Comparison of ENCODE assay signal across 21 cellular contexts in the genomic region with DNA sequence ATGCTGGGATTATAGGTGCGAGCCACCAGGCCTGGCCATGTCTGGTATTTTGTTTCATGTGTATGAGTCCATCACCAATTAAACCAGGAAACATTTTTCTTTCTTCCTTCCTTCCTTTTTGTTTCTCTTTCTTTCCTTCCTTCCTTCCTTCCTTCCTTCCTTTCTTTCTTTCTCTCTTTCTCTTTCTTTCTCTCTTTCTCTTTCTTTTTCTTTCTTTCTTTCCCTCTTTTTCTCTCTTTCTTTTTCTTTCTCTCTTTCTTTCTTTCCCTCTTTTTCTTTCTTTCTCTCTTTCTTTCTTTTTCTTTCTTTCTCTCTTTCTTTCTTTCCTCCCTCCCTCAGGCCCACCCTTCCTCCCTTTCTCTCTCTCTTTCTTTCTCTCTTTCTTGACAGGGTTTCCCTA.
"Had no signal": no experiment of that assay in that cellular context is flagged by ENCODE, and none has a peak within 500 bp of the region (broad histone marks: within the 10 kb centered on the region; RNA-seq: fewer than 3 reads in every experiment).

No MANE protein-coding gene starts in this region.

- ATAC-seq: Panc1, PC-3 had no signal

- H3K36me3 ChIP-seq: MG63 had no signal

- H3K9me3 ChIP-seq: MG63, SK-N-SH had no signal

- H3K4me3 ChIP-seq: MG63 had no signal

- H3K27ac ChIP-seq: RWPE1 had no signal

- DNase-seq: Karpas-422, KG1, MG63, NCI-H1092, NCI-H1105 treated with DMSO at 0.1 percent for 48 hours, NCI-H1417 treated with DMSO at 0.1 percent for 48 hours, NCI-H146, NCI-H1694 treated with DMSO at 0.1 percent for 48 hours, NCI-H1930, NCI-H2081, NCI-H2107, NCI-H2227 treated with DMSO at 0.1 percent for 48 hours, NCI-H524, NCI-H526 treated with DMSO at 0.1 percent for 48 hours, NCI-H748 treated with DMSO at 0.1 percent for 48 hours, PC-3, SHP77, SK-N-SH, SW 1271 had no signal

- H3K27me3 ChIP-seq: MG63 had no signal
